Comparison of ENCODE assay signal across 2 cellular contexts in genomic region chr7:17941171-17941490, GRCh38.
TF ChIP-seq lines count a peak whose summit lies in the region.

No MANE protein-coding gene starts in this region.

TF ChIP-seq in SK-N-SH, 30 proteins besides CTCF, POLR2A, EP300 and RAD21 (continued from another document):
- TF ChIP-seq MAX (IDR thresholded peaks at IDR 0.05; ENCODE audit: low read depth), result no peak

TF ChIP-seq in SK-N-SH treated with all-trans-retinoic acid at 6 μM for 48 hours, 23 proteins besides CTCF, POLR2A, EP300 and RAD21 (continued from another document):
- TF ChIP-seq TSHZ2 (CRISPR knock-in tag; IDR thresholded peaks at IDR 0.05) (no peak), PATZ1 (CRISPR knock-in tag; IDR thresholded peaks at IDR 0.05; ENCODE audit: borderline replicate concordance) (no peak), POU6F1 (CRISPR knock-in tag; IDR thresholded peaks at IDR 0.05; ENCODE audit: borderline replicate concordance, low read depth) (no peak), ZNF70 (CRISPR knock-in tag; IDR thresholded peaks at IDR 0.05) (no peak), ZNF8 (CRISPR knock-in tag; IDR thresholded peaks at IDR 0.05) (no peak)
